ENCODE assay signal across 1 cellular context in the genomic region with DNA sequence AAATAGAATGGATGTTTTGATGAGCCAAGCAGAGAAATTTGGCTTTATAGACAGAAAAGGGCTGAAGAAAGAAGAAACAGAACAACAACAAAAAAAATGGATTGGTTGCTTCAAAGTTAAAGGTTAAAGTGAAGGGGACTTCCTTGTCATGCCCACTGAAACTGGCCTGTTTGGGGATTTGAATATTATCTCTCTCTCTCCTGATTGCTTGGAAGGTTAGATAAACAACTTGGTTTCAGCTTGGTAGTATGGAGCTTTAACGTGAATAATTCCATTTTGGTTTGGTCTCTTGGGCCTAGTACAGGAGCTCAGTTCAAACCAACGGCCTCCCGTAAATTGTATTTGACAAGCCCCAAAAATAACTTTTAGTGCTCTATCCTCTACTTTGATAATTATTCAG.
TF ChIP-seq lines count a peak whose summit lies in the region.

No MANE protein-coding gene starts in this region.

TF ChIP-seq in HepG2, 621 proteins besides CTCF, POLR2A, EP300 and RAD21 (continued from another document):
- TF ChIP-seq, protein P1, sequence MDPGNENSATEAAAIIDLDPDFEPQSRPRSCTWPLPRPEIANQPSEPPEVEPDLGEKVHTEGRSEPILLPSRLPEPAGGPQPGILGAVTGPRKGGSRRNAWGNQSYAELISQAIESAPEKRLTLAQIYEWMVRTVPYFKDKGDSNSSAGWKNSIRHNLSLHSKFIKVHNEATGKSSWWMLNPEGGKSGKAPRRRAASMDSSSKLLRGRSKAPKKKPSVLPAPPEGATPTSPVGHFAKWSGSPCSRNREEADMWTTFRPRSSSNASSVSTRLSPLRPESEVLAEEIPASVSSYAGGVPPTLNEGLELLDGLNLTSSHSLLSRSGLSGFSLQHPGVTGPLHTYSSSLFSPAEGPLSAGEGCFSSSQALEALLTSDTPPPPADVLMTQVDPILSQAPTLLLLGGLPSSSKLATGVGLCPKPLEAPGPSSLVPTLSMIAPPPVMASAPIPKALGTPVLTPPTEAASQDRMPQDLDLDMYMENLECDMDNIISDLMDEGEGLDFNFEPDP (CRISPR knock-in tag; conservative IDR thresholded peaks at IDR 0.05) = no peak
- TF ChIP-seq SP5 (CRISPR knock-in tag; IDR thresholded peaks at IDR 0.05; ENCODE audit: borderline replicate concordance, low read depth) (no peak), ATM (IDR thresholded peaks at IDR 0.05; ENCODE audit: borderline replicate concordance) (no peak), KDM5A (IDR thresholded peaks at IDR 0.05; ENCODE audit: borderline replicate concordance, low read length) (no peak), NR2F6 (IDR thresholded peaks at IDR 0.05) (no peak), NR2F6 (CRISPR knock-in tag; IDR thresholded peaks at IDR 0.05) (no peak), KDM2A (CRISPR knock-in tag; IDR thresholded peaks at IDR 0.05; ENCODE audit: borderline replicate concordance, low read depth) (no peak), THAP11 (CRISPR knock-in tag; IDR thresholded peaks at IDR 0.05) (no peak), NFKBIZ (CRISPR knock-in tag; IDR thresholded peaks at IDR 0.05) (no peak), ZFYVE20 (CRISPR knock-in tag; IDR thresholded peaks at IDR 0.05; ENCODE audit: borderline replicate concordance, low read depth) (no peak)
- TF ChIP-seq, protein P2, sequence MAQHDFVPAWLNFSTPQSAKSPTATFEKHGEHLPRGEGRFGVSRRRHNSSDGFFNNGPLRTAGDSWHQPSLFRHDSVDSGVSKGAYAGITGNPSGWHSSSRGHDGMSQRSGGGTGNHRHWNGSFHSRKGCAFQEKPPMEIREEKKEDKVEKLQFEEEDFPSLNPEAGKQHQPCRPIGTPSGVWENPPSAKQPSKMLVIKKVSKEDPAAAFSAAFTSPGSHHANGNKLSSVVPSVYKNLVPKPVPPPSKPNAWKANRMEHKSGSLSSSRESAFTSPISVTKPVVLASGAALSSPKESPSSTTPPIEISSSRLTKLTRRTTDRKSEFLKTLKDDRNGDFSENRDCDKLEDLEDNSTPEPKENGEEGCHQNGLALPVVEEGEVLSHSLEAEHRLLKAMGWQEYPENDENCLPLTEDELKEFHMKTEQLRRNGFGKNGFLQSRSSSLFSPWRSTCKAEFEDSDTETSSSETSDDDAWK (CRISPR knock-in tag; IDR thresholded peaks at IDR 0.05) = no peak
- TF ChIP-seq, protein P3, sequence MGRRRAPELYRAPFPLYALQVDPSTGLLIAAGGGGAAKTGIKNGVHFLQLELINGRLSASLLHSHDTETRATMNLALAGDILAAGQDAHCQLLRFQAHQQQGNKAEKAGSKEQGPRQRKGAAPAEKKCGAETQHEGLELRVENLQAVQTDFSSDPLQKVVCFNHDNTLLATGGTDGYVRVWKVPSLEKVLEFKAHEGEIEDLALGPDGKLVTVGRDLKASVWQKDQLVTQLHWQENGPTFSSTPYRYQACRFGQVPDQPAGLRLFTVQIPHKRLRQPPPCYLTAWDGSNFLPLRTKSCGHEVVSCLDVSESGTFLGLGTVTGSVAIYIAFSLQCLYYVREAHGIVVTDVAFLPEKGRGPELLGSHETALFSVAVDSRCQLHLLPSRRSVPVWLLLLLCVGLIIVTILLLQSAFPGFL (CRISPR knock-in tag; IDR thresholded peaks at IDR 0.05) = no peak
TF ChIP-seq in HepG2: peak in this region for 0.
